In genomic region chr12:28539691-28540323, GRCh38 we compare ENCODE assay signal across 17 cellular contexts.
DNase-seq lines count a peak whose midpoint lies in the region; ATAC-seq lines count a peak whose summit lies in the region.
"Had no signal": no experiment of that assay in that cellular context is flagged by ENCODE, and none has a peak within 500 bp of the region (broad histone marks: within the 10 kb centered on the region; RNA-seq: fewer than 3 reads in every experiment).

No MANE protein-coding gene starts in this region.

- no peak overlapping the region for H3K9ac ChIP-seq in SK-N-MC (ENCODE audit: insufficient read length)

- CTCF ChIA-PET in activated CD8-positive, alpha-beta memory T cell treated with anti-CD3 and anti-CD28 coated beads, Interleukin-2, amount 10 ng/mL, durations not matched to agents 7 days and 5 days (lab: Charles Lee) = no interaction called here

- peaks cover 25% of the 10 kb centered on the region for H3K4me1 Mint-ChIP-seq in activated CD8-positive, alpha-beta memory T cell treated with anti-CD3 and anti-CD28 coated beads, Interleukin-2, amount 10 ng/mL, durations not matched to agents 7 days and 5 days

- peak overlapping the region; percentile 29 for H2AFZ ChIP-seq in ACC112 (ENCODE audit: low read length, unreplicated experiment)

- no peak overlapping the region for H3K4me3 Mint-ChIP-seq in activated CD8-positive, alpha-beta memory T cell treated with anti-CD3 and anti-CD28 coated beads, Interleukin-2, amount 10 ng/mL, durations not matched to agents 7 days and 5 days
- H3K4me3 Mint-ChIP-seq: CD4-positive, CD25-positive, alpha-beta regulatory T cell had no signal

- H3K9me3 ChIP-seq in SK-N-MC (ENCODE audit: low read depth, low read length) = no peaks in the 10 kb centered on the region
- H3K9me3 ChIP-seq: A549, Peyer's patch had no signal

- no peaks in the 10 kb centered on the region for H3K27me3 ChIP-seq in ACC112 (ENCODE audit: insufficient read depth, low read length)
- H3K27me3 ChIP-seq: MG63, Peyer's patch had no signal

- no peak for ATAC-seq in activated CD8-positive, alpha-beta memory T cell treated with anti-CD3 and anti-CD28 coated beads, Interleukin-2, amount 10 ng/mL, durations not matched to agents 7 days and 5 days
- ATAC-seq: A549 had no signal

- peak; percentile 61 for DNase-seq in HCEC 1CT
- no peak for DNase-seq in SK-N-MC (ENCODE audit: low read depth, low spot score)
- peak; percentile 17 for DNase-seq in fibroblast of gingiva (ENCODE audit: low read depth)
- no peak for DNase-seq in activated CD8-positive, alpha-beta memory T cell treated with anti-CD3 and anti-CD28 coated beads, Interleukin-2, amount 10 ng/mL, durations not matched to agents 7 days and 5 days
- no peak for DNase-seq in ureter (ENCODE audit: low spot score)
- DNase-seq in G401 (ENCODE audit: low spot score) = no peak
- no peak for DNase-seq in NCI-H2196 treated with DMSO at 0.1 percent for 48 hours (lab: John Stamatoyannopoulos, UW; ENCODE audit: unreplicated experiment)
- DNase-seq: CD4-positive, CD25-positive, alpha-beta regulatory T cell; H7; MG63; NCI-H1105; NCI-H187; NCI-H774; Peyer's patch; SHP77 had no signal

- peaks cover 24% of the 10 kb centered on the region for H3K36me3 Mint-ChIP-seq in activated CD8-positive, alpha-beta memory T cell treated with anti-CD3 and anti-CD28 coated beads, Interleukin-2, amount 10 ng/mL, durations not matched to agents 7 days and 5 days

- in situ Hi-C loops in G401 (cut with HindIII; ENCODE audit: low sequenced_read_pairs) = no loop called here

- H3K79me2 ChIP-seq in ACC112 (ENCODE audit: control insufficient read depth, insufficient read depth, low read length, unreplicated experiment) = no peaks in the 10 kb centered on the region

- H3K9me3 Mint-ChIP-seq in activated CD8-positive, alpha-beta memory T cell treated with anti-CD3 and anti-CD28 coated beads, Interleukin-2, amount 10 ng/mL, durations not matched to agents 7 days and 5 days (ENCODE audit: low read depth) = peaks cover 5% of the 10 kb centered on the region

- H3K4me1 ChIP-seq in ACC112 (ENCODE audit: control insufficient read depth, insufficient read depth, low read length, unreplicated experiment) = peaks cover 47% of the 10 kb centered on the region
- H3K4me1 ChIP-seq: Peyer's patch had no signal

- H3K27me3 Mint-ChIP-seq in activated CD8-positive, alpha-beta memory T cell treated with anti-CD3 and anti-CD28 coated beads, Interleukin-2, amount 10 ng/mL, durations not matched to agents 7 days and 5 days = no peaks in the 10 kb centered on the region
- H3K27me3 Mint-ChIP-seq: CD4-positive, CD25-positive, alpha-beta regulatory T cell had no signal

- peak overlapping the region; percentile 47; the same call in 1 of the 2 replicates for H3K4me3 ChIP-seq in ACC112 (ENCODE audit: low read depth, low read length)
- no peak overlapping the region for H3K4me3 ChIP-seq in SK-N-MC
- H3K4me3 ChIP-seq: A549, MG63, Peyer's patch had no signal

- H3K27ac Mint-ChIP-seq in activated CD8-positive, alpha-beta memory T cell treated with anti-CD3 and anti-CD28 coated beads, Interleukin-2, amount 10 ng/mL, durations not matched to agents 7 days and 5 days = no peak overlapping the region
- H3K27ac Mint-ChIP-seq: CD4-positive, CD25-positive, alpha-beta regulatory T cell had no signal

- no peaks in the 10 kb centered on the region for H3K36me3 ChIP-seq in ACC112 (ENCODE audit: insufficient read depth, low read length)
- no peaks in the 10 kb centered on the region for H3K36me3 ChIP-seq in SK-N-MC (ENCODE audit: insufficient read depth, low read length)
- H3K36me3 ChIP-seq: MG63, Peyer's patch had no signal

- H3K27ac ChIP-seq in ACC112 (ENCODE audit: low read depth, low read length) (peak overlapping the region; percentile 27; the same call in 1 of the 2 replicates), SK-N-MC (peak overlapping the region; percentile 12; the same call in 1 of the 2 replicates)
- H3K27ac ChIP-seq: A549, Peyer's patch had no signal

Comparison
In these comparisons a context has a peak if more than half of its experiments do, and no peak if none do; other contexts are left out.
1. DNase-seq: peak in HCEC 1CT (single experiment) and fibroblast of gingiva (single experiment); none in SK-N-MC (single experiment), activated CD8-positive, alpha-beta memory T cell treated with anti-CD3 and anti-CD28 coated beads, Interleukin-2, amount 10 ng/mL, durations not matched to agents 7 days and 5 days (single experiment), ureter (single experiment), G401 (single experiment) and NCI-H2196 treated with DMSO at 0.1 percent for 48 hours (single experiment).